1 cellular context compared by ENCODE assay signal in genomic region chr1:246647513-246647912, GRCh38.
TF ChIP-seq lines count a peak whose summit lies in the region.

No MANE protein-coding gene starts in this region.

TF ChIP-seq in IMR-90, 13 proteins besides CTCF, POLR2A, EP300 and RAD21:
- TF ChIP-seq RFX5 (IDR thresholded peaks at IDR 0.05; ENCODE audit: low read depth, low read length) (no peak), SMC3 (IDR thresholded peaks at IDR 0.05; ENCODE audit: low read depth, low read length) (no peak), MAFK (IDR thresholded peaks at IDR 0.05; ENCODE audit: low read depth, low read length) (no peak), MAZ (IDR thresholded peaks at IDR 0.05; ENCODE audit: borderline replicate concordance, low read depth, low read length) (no peak), NFE2L2 (IDR thresholded peaks at IDR 0.05; ENCODE audit: low read depth, low read length) (no peak), FOS (IDR thresholded peaks at IDR 0.05; ENCODE audit: low read depth, low read length) (no peak), CEBPB (IDR thresholded peaks at IDR 0.05; ENCODE audit: low read depth, low read length) (no peak), RCOR1 (IDR thresholded peaks at IDR 0.05; ENCODE audit: insufficient replicate concordance, low read length) (no peak)
- TF ChIP-seq, protein P1, sequence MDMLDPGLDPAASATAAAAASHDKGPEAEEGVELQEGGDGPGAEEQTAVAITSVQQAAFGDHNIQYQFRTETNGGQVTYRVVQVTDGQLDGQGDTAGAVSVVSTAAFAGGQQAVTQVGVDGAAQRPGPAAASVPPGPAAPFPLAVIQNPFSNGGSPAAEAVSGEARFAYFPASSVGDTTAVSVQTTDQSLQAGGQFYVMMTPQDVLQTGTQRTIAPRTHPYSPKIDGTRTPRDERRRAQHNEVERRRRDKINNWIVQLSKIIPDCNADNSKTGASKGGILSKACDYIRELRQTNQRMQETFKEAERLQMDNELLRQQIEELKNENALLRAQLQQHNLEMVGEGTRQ (IDR thresholded peaks at IDR 0.05; ENCODE audit: low read depth, low read length), result no peak
TF ChIP-seq in IMR-90: peak in this region for 0.
